20 cellular contexts compared by ENCODE assay signal in the genomic region with DNA sequence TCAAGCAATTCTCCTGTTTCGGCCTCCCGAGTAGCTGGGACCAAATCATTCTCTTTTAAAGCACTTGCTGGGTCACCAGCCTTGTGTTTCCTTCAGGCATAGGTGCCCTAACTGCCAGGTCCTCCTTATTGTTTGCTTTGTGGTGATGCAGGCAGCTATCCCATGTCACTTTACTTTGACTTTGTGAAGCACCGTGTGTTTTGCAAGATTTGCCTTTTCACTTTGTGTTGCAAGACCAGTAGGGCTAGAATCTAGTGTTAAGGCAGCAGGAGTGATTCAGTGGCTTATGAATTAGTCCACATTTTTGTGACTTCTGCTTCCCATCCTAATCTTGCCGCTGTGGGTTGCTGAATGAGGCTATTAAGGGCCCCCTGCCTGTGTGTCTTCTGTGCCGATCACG. TPM values are rescaled to one million over a fixed set of nuclear protein-coding genes. Genes with fewer than 3 reads are reported as not detected.
DNase-seq lines count a peak whose midpoint lies in the region; ATAC-seq, FAIRE-seq and TF ChIP-seq lines count a peak whose summit lies in the region.
"Had no signal": no experiment of that assay in that cellular context is flagged by ENCODE, and none has a peak within 500 bp of the region (broad histone marks: within the 10 kb centered on the region; RNA-seq: fewer than 3 reads in every experiment).

No MANE protein-coding gene starts in this region.

- no peak for FAIRE-seq in pancreas (lab: Jason Lieb, UNC)
- FAIRE-seq: H54 had no signal

- H3K36me3 Mint-ChIP-seq in naive thymus-derived CD4-positive, alpha-beta T cell: peaks cover 3 to 59% (median 10%) of the 10 kb centered on the region in 5 donors

- TF ChIP-seq CTCF in pancreas (IDR thresholded peaks at IDR 0.05): no peak

- no peaks in the 10 kb centered on the region for H3K4me1 ChIP-seq in naive thymus-derived CD4-positive, alpha-beta T cell (ENCODE audit: control insufficient read depth in 2 of 2, insufficient read depth in 2 of 2, low read length in 2 of 2)
- H3K4me1 ChIP-seq in pancreas: no peaks in the 10 kb centered on the region
- H3K4me1 ChIP-seq: esophagus squamous epithelium had no signal

- no peak overlapping the region for H3K4me3 Mint-ChIP-seq in naive thymus-derived CD4-positive, alpha-beta T cell
- H3K4me3 Mint-ChIP-seq: B cell; T-helper 1 cell treated with Interleukin-12 subunit alpha and Interleukin-12 subunit beta and Interleukin-4 antibody, amounts not matched to agents 30 μg/mL and 1 μg/mL, for 36 hours had no signal

- peak; percentile 20 for ATAC-seq in naive thymus-derived CD4-positive, alpha-beta T cell
- ATAC-seq in GM19467 (IDR thresholded peaks at IDR 0.05; ENCODE audit: unreplicated experiment) (no peak), pancreas (no peak), HG03135 (IDR thresholded peaks at IDR 0.05; ENCODE audit: unreplicated experiment) (no peak), HG03108 (IDR thresholded peaks at IDR 0.05; ENCODE audit: unreplicated experiment) (no peak)
- ATAC-seq: mucosa of descending colon had no signal

- H3K4me1 Mint-ChIP-seq in naive thymus-derived CD4-positive, alpha-beta T cell: peaks cover 0 to 4% (median 0%) of the 10 kb centered on the region in 7 donors
- H3K4me1 Mint-ChIP-seq: B cell had no signal

- H3K9me3 ChIP-seq in naive thymus-derived CD4-positive, alpha-beta T cell (ENCODE audit: control insufficient read depth in 2 of 3, low read length in 3 of 3): no peaks in the 10 kb centered on the region
- H3K9me3 ChIP-seq in pancreas: no peaks in the 10 kb centered on the region
- H3K9me3 ChIP-seq: esophagus squamous epithelium, mucosa of descending colon had no signal

- H3K27ac ChIP-seq in naive thymus-derived CD4-positive, alpha-beta T cell (ENCODE audit: low read depth, low read length): no peak overlapping the region
- H3K27ac ChIP-seq in pancreas: no peak overlapping the region
- H3K27ac ChIP-seq: esophagus squamous epithelium had no signal

- DNase-seq in GOT3 (lab: John Stamatoyannopoulos, UW): peak; percentile 12
- peak; percentile 54 to 66 for DNase-seq in NOMO-1 (lab: John Stamatoyannopoulos, UW; ENCODE audit: unreplicated experiment in 2 of 2)
- DNase-seq in ecto neural progenitor cell (ENCODE audit: low spot score): peak; percentile 49
- no peak for DNase-seq in naive thymus-derived CD4-positive, alpha-beta T cell
- DNase-seq in pancreas: no peak
- DNase-seq: activated CD4-positive, CD25-positive, alpha-beta regulatory T cell treated with anti-CD3 and anti-CD28 coated beads, Interleukin-2, amount 50 U/mL, for 72 hours; activated naive CD4-positive, alpha-beta T cell; cortex of kidney; esophagus squamous epithelium; kidney glomerular epithelial cell; MM.1S; mucosa of descending colon; NCI-H2171 treated with DMSO at 0.1 percent for 48 hours; stimulated activated CD4-positive, alpha-beta T cell treated with anti-CD3 and anti-CD28 coated beads, Interleukin-4, amount 100 ng/mL, for 4 hours had no signal

- POLR2A ChIA-PET in naive thymus-derived CD4-positive, alpha-beta T cell (lab: Charles Lee): no interaction called here

- H3K36me3 ChIP-seq in naive thymus-derived CD4-positive, alpha-beta T cell (ENCODE audit: control insufficient read depth in 2 of 3, insufficient read depth in 3 of 3, low read length in 3 of 3): peaks cover 0 to 50% (median 0%) of the 10 kb centered on the region in 3 experiments
- peaks cover 3 to 60% (median 16%) of the 10 kb centered on the region in 3 donors for H3K36me3 ChIP-seq in pancreas

- no peaks in the 10 kb centered on the region for H3K27me3 Mint-ChIP-seq in naive thymus-derived CD4-positive, alpha-beta T cell
- H3K27me3 Mint-ChIP-seq: B cell had no signal

- WGBS in pancreas, 2 donors: 71 to 75% methylated on average over 6 of the region's 6 CpGs

- H3K9me3 Mint-ChIP-seq in naive thymus-derived CD4-positive, alpha-beta T cell: no peaks in the 10 kb centered on the region
- H3K9me3 Mint-ChIP-seq: T-helper 1 cell treated with Interleukin-12 subunit alpha and Interleukin-12 subunit beta and Interleukin-4 antibody, amounts not matched to agents 30 μg/mL and 1 μg/mL, for 36 hours had no signal

- H3K27me3 ChIP-seq in naive thymus-derived CD4-positive, alpha-beta T cell (ENCODE audit: control insufficient read depth in 2 of 2, insufficient read depth in 2 of 2, low read length in 2 of 2): no peaks in the 10 kb centered on the region
- H3K27me3 ChIP-seq in pancreas: no peaks in the 10 kb centered on the region
- H3K27me3 ChIP-seq: esophagus squamous epithelium had no signal

- CTCF ChIA-PET in naive thymus-derived CD4-positive, alpha-beta T cell (lab: Charles Lee): no interaction called here

- H3K4me3 ChIP-seq in naive thymus-derived CD4-positive, alpha-beta T cell (ENCODE audit: low read length): no peak overlapping the region
- H3K4me3 ChIP-seq in pancreas: no peak overlapping the region
- H3K4me3 ChIP-seq: esophagus squamous epithelium, mucosa of descending colon had no signal

- intact Hi-C loops in naive thymus-derived CD4-positive, alpha-beta T cell (cut with micrococcal nuclease): no loop called here
- intact Hi-C loops in pancreas (cut with DNase I): no loop called here

- H3K27ac Mint-ChIP-seq in naive thymus-derived CD4-positive, alpha-beta T cell: peak overlapping the region in 3 of 9 donors; percentile 7 to 44 (median 16)
- H3K27ac Mint-ChIP-seq: B cell; T-helper 1 cell treated with Interleukin-12 subunit alpha and Interleukin-12 subunit beta and Interleukin-4 antibody, amounts not matched to agents 30 μg/mL and 1 μg/mL, for 36 hours had no signal

RNA-seq across cellular contexts. Expression of a gene that starts 20.2 kb away (rescaled TPM):
- total RNA-seq in naive thymus-derived CD4-positive, alpha-beta T cell: 10 to 100 TPM; 15.4 to 36.9 (median 15.6) TPM
- 10 to 100 TPM; 13.6 to 13.7 TPM for polyA plus RNA-seq in naive thymus-derived CD4-positive, alpha-beta T cell
- 10 to 100 TPM in 5 of 6 donors, 1 to 10 TPM in 1; 9.1 to 21.5 (median 14.0) TPM for total RNA-seq in pancreas
- 1 to 10 TPM; 6.4 to 9.3 TPM for polyA plus RNA-seq in pancreas

RNA-seq across cellular contexts. Expression of a gene that starts 27.1 kb away (rescaled TPM):
- 1 to 10 TPM; 5.2 to 8.9 (median 6.3) TPM for total RNA-seq in naive thymus-derived CD4-positive, alpha-beta T cell
- 1 to 10 TPM; 2.7 to 4.4 TPM for polyA plus RNA-seq in naive thymus-derived CD4-positive, alpha-beta T cell
- 10 to 100 TPM in 1 of 6 donors, 1 to 10 TPM in 5; 5.7 to 13.3 (median 8.5) TPM for total RNA-seq in pancreas
- polyA plus RNA-seq in pancreas: 10 to 100 TPM; 10.1 to 11.5 TPM

RNA-seq across cellular contexts. Expression of a gene that starts 46.7 kb away (rescaled TPM):
- total RNA-seq in naive thymus-derived CD4-positive, alpha-beta T cell: 10 to 100 TPM; 11.9 to 23.1 (median 17.3) TPM
- polyA plus RNA-seq in naive thymus-derived CD4-positive, alpha-beta T cell: 10 to 100 TPM; 16.0 to 22.1 TPM
- 1 to 10 TPM; 4.7 to 8.6 (median 5.8) TPM for total RNA-seq in pancreas
- polyA plus RNA-seq in pancreas: 10 to 100 TPM in 1 of 2 donors, 1 to 10 TPM in 1; 5.2 to 11.3 TPM

Comparison
In these comparisons a context has a peak if more than half of its experiments do, and no peak if none do; other contexts are left out.
1. DNase-seq: peak in GOT3 (single experiment), NOMO-1 (2 of 2) and ecto neural progenitor cell (single experiment); none in naive thymus-derived CD4-positive, alpha-beta T cell (0 of 9) and pancreas (0 of 6).